Comparison of ENCODE assay signal across 8 cellular contexts in genomic region chr7:100053201-100053600, GRCh38. TPM values are rescaled to one million over a fixed set of nuclear protein-coding genes. Genes with fewer than 3 reads are reported as not detected.
DNase-seq lines count a peak whose midpoint lies in the region; ATAC-seq, FAIRE-seq and TF ChIP-seq lines count a peak whose summit lies in the region.

No MANE protein-coding gene starts in this region.

- H3K4me1 Mint-ChIP-seq in HFFc6 (ENCODE audit: low read depth) (peaks cover 25% of the 10 kb centered on the region), immature natural killer cell (peaks cover 21 to 25% of the 10 kb centered on the region in 2 donors)

- no peak overlapping the region for H3K27ac ChIP-seq in upper lobe of right lung
- H3K27ac ChIP-seq in coronary artery = no peak overlapping the region

- no peak overlapping the region for H3K27ac Mint-ChIP-seq in HFFc6
- H3K27ac Mint-ChIP-seq in immature natural killer cell = peak overlapping the region in 2 of 6 donors; percentile 46 to 60

- peaks cover 15% of the 10 kb centered on the region for H3K36me3 ChIP-seq in upper lobe of right lung

- no peaks in the 10 kb centered on the region for H3K9me3 ChIP-seq in upper lobe of right lung

- ATAC-seq in upper lobe of right lung = peak; percentile 70
- ATAC-seq in GM18511 (IDR thresholded peaks at IDR 0.05; ENCODE audit: unreplicated experiment) = no peak

- no peaks in the 10 kb centered on the region for H3K27me3 ChIP-seq in upper lobe of right lung

- H3K9me3 Mint-ChIP-seq in HFFc6 (no peaks in the 10 kb centered on the region), immature natural killer cell (no peaks in the 10 kb centered on the region)

- no peak overlapping the region for H3K4me3 ChIP-seq in upper lobe of right lung
- no peak overlapping the region for H3K4me3 ChIP-seq in coronary artery

- no peak for FAIRE-seq in D721Med (lab: Jason Lieb, UNC)

- H3K4me3 Mint-ChIP-seq in HFFc6 = no peak overlapping the region
- H3K4me3 Mint-ChIP-seq in immature natural killer cell = no peak overlapping the region

- H3K27me3 Mint-ChIP-seq in HFFc6 (ENCODE audit: insufficient read depth) (no peaks in the 10 kb centered on the region; the same call in 1 of the 2 replicates), immature natural killer cell (ENCODE audit: low read depth in 3 of 3) (peaks cover 4 to 21% (median 8%) of the 10 kb centered on the region in 3 donors)

- intact Hi-C loops in upper lobe of right lung (cut with DNase I) = no loop called here

- DNase-seq in D721Med (ENCODE audit: insufficient read length, low spot score) = peak; percentile 42
- peak; percentile 77 for DNase-seq in HFFc6
- DNase-seq in NCI-H526 treated with DMSO at 0.1 percent for 48 hours (lab: John Stamatoyannopoulos, UW) = peak; percentile 84
- peak in 52 of 58 donors; percentile 2 to 86 (median 40) for DNase-seq in anterior cingulate cortex (lab: John Stamatoyannopoulos, UW)
- peak; percentile 11 to 34 (median 14) for DNase-seq in immature natural killer cell
- no peak for DNase-seq in upper lobe of right lung
- no peak for DNase-seq in coronary artery (ENCODE audit: low spot score)

- H3K4me1 ChIP-seq in upper lobe of right lung = peaks cover 7% of the 10 kb centered on the region

- TF ChIP-seq CTCF in D721Med (IDR thresholded peaks at IDR 0.05; ENCODE audit: insufficient read depth, missing control alignments) = peak; percentile 47
- TF ChIP-seq CTCF in HFFc6 (IDR thresholded peaks at IDR 0.05) = peak; percentile 68
- TF ChIP-seq CTCF in upper lobe of right lung (IDR thresholded peaks at IDR 0.05) = peak; percentile 34
- no peak for TF ChIP-seq CTCF in coronary artery (IDR thresholded peaks at IDR 0.05)

- no peaks in the 10 kb centered on the region; the same call in 1 of the 2 replicates for H3K36me3 Mint-ChIP-seq in HFFc6 (ENCODE audit: low read depth)
- peaks cover 3 to 14% (median 4%) of the 10 kb centered on the region in 3 donors for H3K36me3 Mint-ChIP-seq in immature natural killer cell

RNA-seq across cellular contexts. Expression of gene ZSCAN21, which starts 3.6 kb away (rescaled TPM):
- 1 to 10 TPM; 8.2 to 9.8 (median 9.2) TPM for total RNA-seq in HFFc6 (2021; fragmentation: NEBNext Ultra II Directional; extraction: Animal tissue kit (Norgen Biotek cat#: 25700))
- polyA plus RNA-seq in immature natural killer cell = 1 to 10 TPM; 2.3 to 9.8 (median 4.0) TPM
- 10.0 TPM for total RNA-seq in upper lobe of right lung

RNA-seq across cellular contexts. Expression of gene ZNF3, which starts 28.3 kb away (rescaled TPM):
- 10 to 100 TPM; 16.5 to 19.4 (median 18.3) TPM for total RNA-seq in HFFc6 (2021; fragmentation: NEBNext Ultra II Directional; extraction: Animal tissue kit (Norgen Biotek cat#: 25700))
- 10 to 100 TPM in 2 of 3 donors, 1 to 10 TPM in 1; 5.2 to 21.2 (median 12.2) TPM for polyA plus RNA-seq in immature natural killer cell
- 22.4 TPM for total RNA-seq in upper lobe of right lung

RNA-seq across cellular contexts. Expression of gene COPS6, which starts 35.6 kb away (rescaled TPM):
- total RNA-seq in HFFc6 (2021; fragmentation: NEBNext Ultra II Directional; extraction: Animal tissue kit (Norgen Biotek cat#: 25700)) = 100 to 1,000 TPM; 253 to 334 (median 302) TPM
- polyA plus RNA-seq in immature natural killer cell = 100 to 1,000 TPM; 163 to 289 (median 163) TPM
- total RNA-seq in upper lobe of right lung = 69.5 TPM

RNA-seq across cellular contexts. Expression of gene ZKSCAN1, which starts 37.8 kb away (rescaled TPM):
- 10 to 100 TPM; 55.9 to 77.4 (median 63.1) TPM for total RNA-seq in HFFc6 (2021; fragmentation: NEBNext Ultra II Directional; extraction: Animal tissue kit (Norgen Biotek cat#: 25700))
- polyA plus RNA-seq in immature natural killer cell = 10 to 100 TPM; 14.4 to 48.9 (median 18.7) TPM
- total RNA-seq in upper lobe of right lung = 57.5 TPM

RNA-seq across cellular contexts. Expression of gene MCM7, which starts 48.0 kb away (rescaled TPM):
- 100 to 1,000 TPM in 5 of 6 experiments, 10 to 100 TPM in 1; 70.9 to 139 (median 124) TPM for total RNA-seq in HFFc6 (2021; fragmentation: NEBNext Ultra II Directional; extraction: Animal tissue kit (Norgen Biotek cat#: 25700))
- polyA plus RNA-seq in immature natural killer cell = 10 to 100 TPM; 40.3 to 59.0 (median 54.4) TPM
- 48.7 TPM for total RNA-seq in upper lobe of right lung

Comparison
In these comparisons a context has a peak if more than half of its experiments do, and no peak if none do; other contexts are left out.
1. DNase-seq: peak in D721Med (single experiment), HFFc6 (single experiment), NCI-H526 treated with DMSO at 0.1 percent for 48 hours (single experiment), anterior cingulate cortex (52 of 58) and immature natural killer cell (3 of 3); none in upper lobe of right lung (single experiment) and coronary artery (single experiment).